9 cellular contexts compared by ENCODE assay signal in genomic region chr11:103537904-103538502, GRCh38.
DNase-seq lines count a peak whose midpoint lies in the region; ATAC-seq, FAIRE-seq and TF ChIP-seq lines count a peak whose summit lies in the region.
"Had no signal": no experiment of that assay in that cellular context is flagged by ENCODE, and none has a peak within 500 bp of the region (broad histone marks: within the 10 kb centered on the region; RNA-seq: fewer than 3 reads in every experiment).

No MANE protein-coding gene starts in this region.

- no peaks in the 10 kb centered on the region for H3K27me3 Mint-ChIP-seq in activated T-helper 2 cell treated with anti-CD3 and anti-CD28 coated beads, Interferon-gamma antibody, Interleukin-2, Interleukin-4, amounts not matched to agents 10 μg/mL and 5 μg/mL and 100 μg/mL, durations not matched to agents 14 hours and 24 hours and 36 hours (ENCODE audit: low read depth)

- DNase-seq in DMS153 treated with DMSO at 0.1 percent for 48 hours (lab: John Stamatoyannopoulos, UW; ENCODE audit: unreplicated experiment) (peak; percentile 21), DMS153 (lab: John Stamatoyannopoulos, UW) (no peak), NCI-H1092 treated with DMSO at 0.1 percent for 48 hours (lab: John Stamatoyannopoulos, UW) (peak; percentile 77), bronchial epithelial cell (ENCODE audit: low read depth) (peak; percentile 42), GM19239 (ENCODE audit: insufficient read length, low spot score) (no peak)
- no peak for DNase-seq in activated T-helper 2 cell treated with anti-CD3 and anti-CD28 coated beads, Interferon-gamma antibody, Interleukin-2, Interleukin-4, amounts not matched to agents 10 μg/mL and 5 μg/mL and 100 μg/mL, durations not matched to agents 14 hours and 24 hours and 36 hours (ENCODE audit: low spot score)

- H3K27me3 ChIP-seq in bronchial epithelial cell (ENCODE audit: control insufficient read depth, insufficient read depth, low read length), result no peaks in the 10 kb centered on the region
- no peaks in the 10 kb centered on the region for H3K27me3 ChIP-seq in neuron (ENCODE audit: insufficient read depth, low read length)
- H3K27me3 ChIP-seq: BLaER1 had no signal

- no peaks in the 10 kb centered on the region for H3K9me3 Mint-ChIP-seq in activated T-helper 2 cell treated with anti-CD3 and anti-CD28 coated beads, Interferon-gamma antibody, Interleukin-2, Interleukin-4, amounts not matched to agents 10 μg/mL and 5 μg/mL and 100 μg/mL, durations not matched to agents 14 hours and 24 hours and 36 hours

- no peaks in the 10 kb centered on the region for H3K4me1 Mint-ChIP-seq in activated T-helper 2 cell treated with anti-CD3 and anti-CD28 coated beads, Interferon-gamma antibody, Interleukin-2, Interleukin-4, amounts not matched to agents 10 μg/mL and 5 μg/mL and 100 μg/mL, durations not matched to agents 14 hours and 24 hours and 36 hours (ENCODE audit: low read depth)

- peak overlapping the region; percentile 27 for H2AFZ ChIP-seq in neuron (ENCODE audit: low read depth, low read length)

- no peak for ATAC-seq in GM19023 (IDR thresholded peaks at IDR 0.05; ENCODE audit: unreplicated experiment)

- peak; percentile 53 for TF ChIP-seq CTCF in bronchial epithelial cell (IDR thresholded peaks at IDR 0.05; ENCODE audit: insufficient read depth, low read length, severe bottlenecking)

- H3K36me3 Mint-ChIP-seq in activated T-helper 2 cell treated with anti-CD3 and anti-CD28 coated beads, Interferon-gamma antibody, Interleukin-2, Interleukin-4, amounts not matched to agents 10 μg/mL and 5 μg/mL and 100 μg/mL, durations not matched to agents 14 hours and 24 hours and 36 hours (ENCODE audit: low read depth), result no peaks in the 10 kb centered on the region

- intact Hi-C loops in activated T-helper 2 cell treated with anti-CD3 and anti-CD28 coated beads, Interferon-gamma antibody, Interleukin-2, Interleukin-4, amounts not matched to agents 10 μg/mL and 5 μg/mL and 100 μg/mL, durations not matched to agents 14 hours and 24 hours and 36 hours (cut with micrococcal nuclease), result loop anchor here (5.0 kb wide), 1 partner anchor 211 kb away; no protein-coding TSS in a partner anchor

- H3K4me3 ChIP-seq in bronchial epithelial cell (ENCODE audit: low read depth, low read length) (no peak overlapping the region), neuron (ENCODE audit: low read length) (no peak overlapping the region)
- H3K4me3 ChIP-seq: BLaER1 had no signal

- H3K4me3 Mint-ChIP-seq in activated T-helper 2 cell treated with anti-CD3 and anti-CD28 coated beads, Interferon-gamma antibody, Interleukin-2, Interleukin-4, amounts not matched to agents 10 μg/mL and 5 μg/mL and 100 μg/mL, durations not matched to agents 14 hours and 24 hours and 36 hours (ENCODE audit: low read depth), result no peak overlapping the region

- H3K4me1 ChIP-seq in neuron (ENCODE audit: insufficient read depth, low read length), result peaks cover 11% of the 10 kb centered on the region
- H3K4me1 ChIP-seq: BLaER1 had no signal

- H3K9me3 ChIP-seq in neuron (ENCODE audit: low read length), result peaks cover 6% of the 10 kb centered on the region

- FAIRE-seq in bronchial epithelial cell (lab: Jason Lieb, UNC), result no peak
- no peak for FAIRE-seq in GM19239 (lab: Jason Lieb, UNC)

- H3K36me3 ChIP-seq in bronchial epithelial cell (ENCODE audit: control insufficient read depth, insufficient read depth, low read length) (no peaks in the 10 kb centered on the region), neuron (ENCODE audit: insufficient read depth, low read length) (no peaks in the 10 kb centered on the region)
- H3K36me3 ChIP-seq: BLaER1 had no signal

- H3K27ac Mint-ChIP-seq in activated T-helper 2 cell treated with anti-CD3 and anti-CD28 coated beads, Interferon-gamma antibody, Interleukin-2, Interleukin-4, amounts not matched to agents 10 μg/mL and 5 μg/mL and 100 μg/mL, durations not matched to agents 14 hours and 24 hours and 36 hours, result no peak overlapping the region

Comparison
In these comparisons a context has a peak if more than half of its experiments do, and no peak if none do; other contexts are left out.
1. DNase-seq: peak in DMS153 treated with DMSO at 0.1 percent for 48 hours (single experiment), NCI-H1092 treated with DMSO at 0.1 percent for 48 hours (single experiment) and bronchial epithelial cell (single experiment); none in DMS153 (single experiment), GM19239 (single experiment) and activated T-helper 2 cell treated with anti-CD3 and anti-CD28 coated beads, Interferon-gamma antibody, Interleukin-2, Interleukin-4, amounts not matched to agents 10 μg/mL and 5 μg/mL and 100 μg/mL, durations not matched to agents 14 hours and 24 hours and 36 hours (single experiment).